In the genomic region with DNA sequence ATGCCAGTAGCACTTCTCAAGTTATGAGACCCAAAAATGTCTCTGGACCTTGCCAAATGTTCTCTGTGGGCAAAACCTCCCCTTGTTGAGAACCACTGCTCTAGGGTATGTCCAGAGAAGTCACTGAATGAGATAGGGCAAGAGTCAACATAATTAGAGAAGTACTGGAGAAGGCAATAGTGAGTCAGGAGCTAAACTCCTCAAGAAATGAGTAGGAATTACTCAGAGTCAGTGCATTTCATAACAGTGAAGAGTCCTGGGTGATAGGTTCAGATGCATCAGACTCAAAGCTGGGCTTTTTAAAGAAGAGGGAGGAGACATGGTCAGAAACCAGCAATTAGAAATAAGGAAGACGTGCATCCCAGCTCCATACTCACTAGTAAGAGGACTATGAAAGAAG, we compare ENCODE assay signal across 22 cellular contexts. TPM values are rescaled to one million over a fixed set of nuclear protein-coding genes. Genes with fewer than 3 reads are reported as not detected.
DNase-seq lines count a peak whose midpoint lies in the region; ATAC-seq, FAIRE-seq and TF ChIP-seq lines count a peak whose summit lies in the region.
"Had no signal": no experiment of that assay in that cellular context is flagged by ENCODE, and none has a peak within 500 bp of the region (broad histone marks: within the 10 kb centered on the region; RNA-seq: fewer than 3 reads in every experiment).

No MANE protein-coding gene starts in this region.

- no peak overlapping the region for H3K4me3 ChIP-seq in astrocyte (ENCODE audit: insufficient read depth, low read depth, low read length)
- no peak overlapping the region for H3K4me3 ChIP-seq in mesenchymal stem cell (ENCODE audit: insufficient read depth in 1 of 2, low read depth in 1 of 2, low read length in 2 of 2)
- H3K4me3 ChIP-seq: lung, right atrium auricular region, testis had no signal

- H3K4me3 Mint-ChIP-seq in astrocyte (ENCODE audit: unreplicated experiment) (no peak overlapping the region), progenitor cell of endocrine pancreas (ENCODE audit: low read depth) (no peak overlapping the region)
- H3K4me3 Mint-ChIP-seq: activated B cell treated with CpG ODN at 0.5 μM for 24 hours; CD4-positive, alpha-beta T cell; natural killer cell treated with Interleukin-12 subunit alpha and Interleukin-12 subunit beta and Interleukin-15 and Interleukin-18, amount 100 ng/mL, for 72 hours had no signal

- H3K27me3 ChIP-seq in astrocyte (ENCODE audit: insufficient read depth, low read length) (no peaks in the 10 kb centered on the region), mesenchymal stem cell (ENCODE audit: control insufficient read depth in 1 of 2, insufficient read depth in 1 of 2, low read length in 2 of 2) (no peaks in the 10 kb centered on the region)
- H3K27me3 ChIP-seq: right atrium auricular region, testis had no signal

- H4K8ac ChIP-seq in mesenchymal stem cell (ENCODE audit: low read length): no peak overlapping the region

- no peak overlapping the region for H3K14ac ChIP-seq in mesenchymal stem cell (ENCODE audit: low read length in 2 of 2)

- DNase-seq in CD1c-positive myeloid dendritic cell (ENCODE audit: extremely low spot score) (peak; percentile 93), HS-5 (ENCODE audit: low read depth) (peak; percentile 72), astrocyte (ENCODE audit: low read depth) (peak; percentile 29), mesenchymal stem cell (peak; percentile 26), epidermal melanocyte (ENCODE audit: insufficient read length, low spot score) (no peak), progenitor cell of endocrine pancreas (ENCODE audit: low spot score, unreplicated experiment) (no peak)
- DNase-seq: activated B cell treated with CpG ODN at 0.5 μM for 24 hours; activated gamma-delta T cell; CD4-positive, alpha-beta T cell; NCI-H1048; NCI-H2107; NCI-H82; stimulated activated CD4-positive, alpha-beta T cell treated with anti-CD3 and anti-CD28 coated beads, Interleukin-2, amount 100 ng/mL, for 24 hours; testis had no signal

- no peaks in the 10 kb centered on the region for H3K4me1 ChIP-seq in astrocyte (ENCODE audit: insufficient read depth, low read length)
- H3K4me1 ChIP-seq in mesenchymal stem cell (ENCODE audit: control insufficient read depth, insufficient read depth, low read depth, low read length): no peaks in the 10 kb centered on the region
- H3K4me1 ChIP-seq: testis had no signal

- H3K27ac ChIP-seq in astrocyte (ENCODE audit: low read depth, low read length) (no peak overlapping the region), mesenchymal stem cell (ENCODE audit: low read length, poor library complexity, severe bottlenecking) (no peak overlapping the region)
- H3K27ac ChIP-seq: right atrium auricular region, testis had no signal

- no peak overlapping the region for H2AK5ac ChIP-seq in mesenchymal stem cell (ENCODE audit: low read length, severe bottlenecking)

- H3K4me2 ChIP-seq in astrocyte (ENCODE audit: low read length): no peak overlapping the region
- no peak overlapping the region for H3K4me2 ChIP-seq in mesenchymal stem cell (ENCODE audit: low read length, poor library complexity, severe bottlenecking)

- H3K27me3 Mint-ChIP-seq in astrocyte (ENCODE audit: low read depth, unreplicated experiment) (peaks cover 3% of the 10 kb centered on the region), progenitor cell of endocrine pancreas (peaks cover 8% of the 10 kb centered on the region)
- H3K27me3 Mint-ChIP-seq: activated B cell treated with CpG ODN at 0.5 μM for 24 hours; CD4-positive, alpha-beta T cell; natural killer cell treated with Interleukin-12 subunit alpha and Interleukin-12 subunit beta and Interleukin-15 and Interleukin-18, amount 100 ng/mL, for 72 hours had no signal

- H3K27ac Mint-ChIP-seq in astrocyte (ENCODE audit: unreplicated experiment) (no peak overlapping the region), progenitor cell of endocrine pancreas (no peak overlapping the region)
- H3K27ac Mint-ChIP-seq: activated B cell treated with CpG ODN at 0.5 μM for 24 hours; CD4-positive, alpha-beta T cell; natural killer cell treated with Interleukin-12 subunit alpha and Interleukin-12 subunit beta and Interleukin-15 and Interleukin-18, amount 100 ng/mL, for 72 hours had no signal

- TF ChIP-seq CTCF in astrocyte (IDR thresholded peaks at IDR 0.05; ENCODE audit: insufficient read depth, low read depth, low read length): no peak
- TF ChIP-seq CTCF in progenitor cell of endocrine pancreas (IDR thresholded peaks at IDR 0.05; ENCODE audit: unreplicated experiment): no peak

- no peak overlapping the region for H2BK5ac ChIP-seq in mesenchymal stem cell (ENCODE audit: low read depth, low read length, poor library complexity, severe bottlenecking)

- no peak overlapping the region for H3K23ac ChIP-seq in mesenchymal stem cell (ENCODE audit: low read length in 2 of 2)

- H3K79me2 ChIP-seq in astrocyte (ENCODE audit: insufficient read depth, low read length): no peaks in the 10 kb centered on the region

- H3K9ac ChIP-seq in astrocyte (ENCODE audit: low read length) (no peak overlapping the region), mesenchymal stem cell (ENCODE audit: low read length) (peak overlapping the region; percentile 10)

- no peak overlapping the region for H2BK120ac ChIP-seq in mesenchymal stem cell (ENCODE audit: low read depth, low read length)

- no peak for ATAC-seq in HG03457 (IDR thresholded peaks at IDR 0.05; ENCODE audit: unreplicated experiment)
- ATAC-seq in esophagus mucosa: no peak
- ATAC-seq: natural killer cell treated with Interleukin-12 subunit alpha and Interleukin-12 subunit beta and Interleukin-15 and Interleukin-18, amount 100 ng/mL, for 72 hours had no signal

- H3K4ac ChIP-seq in mesenchymal stem cell (ENCODE audit: low read depth in 1 of 2, low read length in 2 of 2): no peak overlapping the region

- H4K20me1 ChIP-seq in astrocyte (ENCODE audit: insufficient read depth, low read length): peaks cover 12% of the 10 kb centered on the region

- H3K79me1 ChIP-seq in mesenchymal stem cell (replicated peaks; ENCODE audit: low read length, poor library complexity, severe bottlenecking): no peaks in the 10 kb centered on the region

- WGBS in mesenchymal stem cell: no CpG with 5 or more reads among the region's 1 CpG

- H3K9me3 Mint-ChIP-seq in astrocyte (ENCODE audit: unreplicated experiment) (no peaks in the 10 kb centered on the region), progenitor cell of endocrine pancreas (ENCODE audit: low read depth) (no peaks in the 10 kb centered on the region)
- H3K9me3 Mint-ChIP-seq: activated B cell treated with CpG ODN at 0.5 μM for 24 hours; CD4-positive, alpha-beta T cell; natural killer cell treated with Interleukin-12 subunit alpha and Interleukin-12 subunit beta and Interleukin-15 and Interleukin-18, amount 100 ng/mL, for 72 hours had no signal

- H3K9me3 ChIP-seq in astrocyte (ENCODE audit: insufficient read depth, low read depth, low read length) (no peaks in the 10 kb centered on the region), mesenchymal stem cell (ENCODE audit: control insufficient read depth, low read length) (no peaks in the 10 kb centered on the region)
- H3K9me3 ChIP-seq: right atrium auricular region, testis had no signal

- no peak overlapping the region for H2BK12ac ChIP-seq in mesenchymal stem cell (ENCODE audit: low read length in 2 of 2)

- H3K36me3 Mint-ChIP-seq in astrocyte (ENCODE audit: low read depth, unreplicated experiment): peaks cover 2% of the 10 kb centered on the region
- H3K36me3 Mint-ChIP-seq in progenitor cell of endocrine pancreas (ENCODE audit: insufficient read depth): peaks cover 5% of the 10 kb centered on the region
- H3K36me3 Mint-ChIP-seq: natural killer cell treated with Interleukin-12 subunit alpha and Interleukin-12 subunit beta and Interleukin-15 and Interleukin-18, amount 100 ng/mL, for 72 hours had no signal

- H3K4me1 Mint-ChIP-seq in astrocyte (ENCODE audit: low read depth, unreplicated experiment) (no peaks in the 10 kb centered on the region), progenitor cell of endocrine pancreas (ENCODE audit: low read depth) (no peaks in the 10 kb centered on the region)

- H2AFZ ChIP-seq in astrocyte (ENCODE audit: low read depth, low read length): no peak overlapping the region
- no peak overlapping the region for H2AFZ ChIP-seq in mesenchymal stem cell (ENCODE audit: low read depth, low read length)

- no peak overlapping the region for H4K91ac ChIP-seq in mesenchymal stem cell (ENCODE audit: low read length)

- peak; percentile 34 for FAIRE-seq in astrocyte (lab: Jason Lieb, UNC)
- FAIRE-seq: GM12891 had no signal

- no peaks in the 10 kb centered on the region for H3K36me3 ChIP-seq in astrocyte (ENCODE audit: insufficient read depth, low read length)
- no peaks in the 10 kb centered on the region for H3K36me3 ChIP-seq in mesenchymal stem cell (ENCODE audit: control insufficient read depth in 1 of 2, insufficient read depth in 2 of 2, low read depth in 1 of 2, low read length in 2 of 2)
- H3K36me3 ChIP-seq: right atrium auricular region had no signal

- H2BK15ac ChIP-seq in mesenchymal stem cell (ENCODE audit: low read depth, poor library complexity, severe bottlenecking): no peak overlapping the region

- H3K18ac ChIP-seq in mesenchymal stem cell (ENCODE audit: low read depth in 1 of 2, low read length in 2 of 2): no peak overlapping the region

RNA-seq across cellular contexts. Expression of gene IHH, which starts 38.6 kb away (rescaled TPM):
- total RNA-seq in astrocyte (not detected in 2 replicates), esophagus mucosa (0.08 TPM), progenitor cell of endocrine pancreas (17.3 and 24.1 TPM in 2 replicates)
- polyA plus RNA-seq in mesenchymal stem cell (2013, experiment 1 of 2): not detected
- polyA plus RNA-seq in mesenchymal stem cell (2013, experiment 2 of 2): not detected
- total RNA-seq: activated B cell treated with CpG ODN at 0.5 μM for 24 hours; CD4-positive, alpha-beta T cell; right atrium auricular region; T-helper 1 cell treated with Interleukin-12 subunit alpha and Interleukin-12 subunit beta and Interleukin-4 antibody, amounts not matched to agents 30 ng/mL and 1 ng/mL, for 36 hours had no signal

RNA-seq across cellular contexts. Expression of gene CFAP65, which starts 58.0 kb away (rescaled TPM):
- 0.22 and 0.27 TPM in 2 replicates for total RNA-seq in astrocyte
- 0.01 TPM for polyA plus RNA-seq in mesenchymal stem cell (2013, experiment 1 of 2)
- polyA plus RNA-seq in mesenchymal stem cell (2013, experiment 2 of 2): not detected
- total RNA-seq in esophagus mucosa: not detected
- 0.65 and 0.67 TPM in 2 replicates for total RNA-seq in progenitor cell of endocrine pancreas
- total RNA-seq: activated B cell treated with CpG ODN at 0.5 μM for 24 hours; CD4-positive, alpha-beta T cell; dermis microvascular lymphatic vessel endothelial cell; natural killer cell treated with Interleukin-12 subunit alpha and Interleukin-12 subunit beta and Interleukin-15 and Interleukin-18, amount 100 ng/mL, for 72 hours; right atrium auricular region; T-helper 1 cell treated with Interleukin-12 subunit alpha and Interleukin-12 subunit beta and Interleukin-4 antibody, amounts not matched to agents 30 ng/mL and 1 ng/mL, for 36 hours had no signal

Comparison
In these comparisons a context has a peak if more than half of its experiments do, and no peak if none do; other contexts are left out.
1. DNase-seq: peak in CD1c-positive myeloid dendritic cell (single experiment), HS-5 (single experiment), astrocyte (single experiment) and mesenchymal stem cell (single experiment); none in epidermal melanocyte (single experiment) and progenitor cell of endocrine pancreas (single experiment).
2. RNA of gene IHH, which starts 38.6 kb away (total RNA-seq): 17.3 to 24.1 TPM in progenitor cell of endocrine pancreas; 0.08 TPM in esophagus mucosa (single experiment) and not detected in astrocyte; every median in the first group is over 10 times any median in the second.